ENCODE assay signal across 1 cellular context in the genomic region with DNA sequence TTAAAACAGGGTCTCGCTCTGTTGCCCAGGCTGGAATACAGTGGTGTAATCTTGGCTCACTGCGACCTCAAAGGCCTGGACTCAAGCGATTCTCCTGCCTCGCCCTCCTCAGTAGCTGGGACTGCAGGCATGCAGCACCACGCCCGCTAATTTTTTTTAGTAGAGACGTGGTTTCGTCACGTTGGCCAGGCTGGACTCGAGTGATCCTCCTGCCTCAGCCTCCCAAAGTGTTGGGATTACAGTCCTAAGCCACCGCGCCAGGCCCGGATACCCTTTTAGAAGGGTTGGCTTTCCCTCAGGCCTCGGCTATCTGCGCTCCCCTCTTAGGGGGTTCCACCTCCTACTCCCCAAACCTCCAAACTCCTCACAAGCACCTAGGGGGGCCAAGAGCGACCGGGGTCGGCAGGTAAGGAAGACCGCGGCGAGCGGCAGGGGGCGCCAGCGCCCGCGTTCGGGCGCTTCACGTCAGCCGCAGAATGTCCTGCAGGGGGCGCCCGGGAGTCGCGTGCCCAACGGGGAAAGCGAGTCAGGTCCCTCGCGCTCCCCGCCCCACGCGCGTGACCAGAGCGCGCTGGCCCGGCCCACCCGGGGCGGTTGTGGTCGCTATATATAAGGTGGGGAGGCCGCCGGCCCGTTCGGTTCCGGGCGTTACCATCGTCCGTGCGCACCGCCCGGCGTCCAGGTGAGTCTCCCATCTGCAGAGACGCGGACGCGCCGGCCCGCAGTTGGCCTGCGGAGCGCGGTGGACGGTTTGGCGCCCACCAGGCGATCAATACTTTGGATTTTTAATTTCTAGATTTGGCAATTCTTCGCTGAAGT.
TF ChIP-seq lines count a peak whose summit lies in the region.

No MANE protein-coding gene starts in this region.

TF ChIP-seq in HEK293, 187 proteins besides CTCF, POLR2A, EP300 and RAD21 (continued from another document and continues in another):
- TF ChIP-seq REST (tag by site-specific recombination; IDR thresholded peaks at IDR 0.05), result no peak
- TF ChIP-seq, protein P1, sequence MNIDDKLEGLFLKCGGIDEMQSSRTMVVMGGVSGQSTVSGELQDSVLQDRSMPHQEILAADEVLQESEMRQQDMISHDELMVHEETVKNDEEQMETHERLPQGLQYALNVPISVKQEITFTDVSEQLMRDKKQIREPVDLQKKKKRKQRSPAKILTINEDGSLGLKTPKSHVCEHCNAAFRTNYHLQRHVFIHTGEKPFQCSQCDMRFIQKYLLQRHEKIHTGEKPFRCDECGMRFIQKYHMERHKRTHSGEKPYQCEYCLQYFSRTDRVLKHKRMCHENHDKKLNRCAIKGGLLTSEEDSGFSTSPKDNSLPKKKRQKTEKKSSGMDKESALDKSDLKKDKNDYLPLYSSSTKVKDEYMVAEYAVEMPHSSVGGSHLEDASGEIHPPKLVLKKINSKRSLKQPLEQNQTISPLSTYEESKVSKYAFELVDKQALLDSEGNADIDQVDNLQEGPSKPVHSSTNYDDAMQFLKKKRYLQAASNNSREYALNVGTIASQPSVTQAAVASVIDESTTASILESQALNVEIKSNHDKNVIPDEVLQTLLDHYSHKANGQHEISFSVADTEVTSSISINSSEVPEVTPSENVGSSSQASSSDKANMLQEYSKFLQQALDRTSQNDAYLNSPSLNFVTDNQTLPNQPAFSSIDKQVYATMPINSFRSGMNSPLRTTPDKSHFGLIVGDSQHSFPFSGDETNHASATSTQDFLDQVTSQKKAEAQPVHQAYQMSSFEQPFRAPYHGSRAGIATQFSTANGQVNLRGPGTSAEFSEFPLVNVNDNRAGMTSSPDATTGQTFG (tag by site-specific recombination; IDR thresholded peaks at IDR 0.05; ENCODE audit: borderline replicate concordance), result no peak
- no peak for TF ChIP-seq WT1 (tag by site-specific recombination; IDR thresholded peaks at IDR 0.05)
- TF ChIP-seq, protein P2, sequence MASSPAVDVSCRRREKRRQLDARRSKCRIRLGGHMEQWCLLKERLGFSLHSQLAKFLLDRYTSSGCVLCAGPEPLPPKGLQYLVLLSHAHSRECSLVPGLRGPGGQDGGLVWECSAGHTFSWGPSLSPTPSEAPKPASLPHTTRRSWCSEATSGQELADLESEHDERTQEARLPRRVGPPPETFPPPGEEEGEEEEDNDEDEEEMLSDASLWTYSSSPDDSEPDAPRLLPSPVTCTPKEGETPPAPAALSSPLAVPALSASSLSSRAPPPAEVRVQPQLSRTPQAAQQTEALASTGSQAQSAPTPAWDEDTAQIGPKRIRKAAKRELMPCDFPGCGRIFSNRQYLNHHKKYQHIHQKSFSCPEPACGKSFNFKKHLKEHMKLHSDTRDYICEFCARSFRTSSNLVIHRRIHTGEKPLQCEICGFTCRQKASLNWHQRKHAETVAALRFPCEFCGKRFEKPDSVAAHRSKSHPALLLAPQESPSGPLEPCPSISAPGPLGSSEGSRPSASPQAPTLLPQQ (tag by site-specific recombination; IDR thresholded peaks at IDR 0.05), result 0 out of 2 replicates have a peak, but pooled peaks have one; percentile 21
- no peak for TF ChIP-seq SALL2 (tag by site-specific recombination; IDR thresholded peaks at IDR 0.05; ENCODE audit: borderline replicate concordance)
- no peak for TF ChIP-seq ZNF747 (tag by site-specific recombination; IDR thresholded peaks at IDR 0.05)
- no peak for TF ChIP-seq ZNF837 (tag by site-specific recombination; IDR thresholded peaks at IDR 0.05)
- TF ChIP-seq ZNF624 (tag by site-specific recombination; IDR thresholded peaks at IDR 0.05), result no peak
- TF ChIP-seq OSR2 (tag by site-specific recombination; IDR thresholded peaks at IDR 0.05), result no peak
- TF ChIP-seq MZF1 (tag by site-specific recombination; IDR thresholded peaks at IDR 0.05; ENCODE audit: borderline replicate concordance), result no peak
- TF ChIP-seq ZNF473 (tag by site-specific recombination; IDR thresholded peaks at IDR 0.05), result no peak
- TF ChIP-seq, protein P3, sequence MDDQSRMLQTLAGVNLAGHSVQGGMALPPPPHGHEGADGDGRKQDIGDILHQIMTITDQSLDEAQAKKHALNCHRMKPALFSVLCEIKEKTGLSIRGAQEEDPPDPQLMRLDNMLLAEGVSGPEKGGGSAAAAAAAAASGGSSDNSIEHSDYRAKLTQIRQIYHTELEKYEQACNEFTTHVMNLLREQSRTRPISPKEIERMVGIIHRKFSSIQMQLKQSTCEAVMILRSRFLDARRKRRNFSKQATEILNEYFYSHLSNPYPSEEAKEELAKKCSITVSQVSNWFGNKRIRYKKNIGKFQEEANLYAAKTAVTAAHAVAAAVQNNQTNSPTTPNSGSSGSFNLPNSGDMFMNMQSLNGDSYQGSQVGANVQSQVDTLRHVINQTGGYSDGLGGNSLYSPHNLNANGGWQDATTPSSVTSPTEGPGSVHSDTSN (CRISPR knock-in tag; IDR thresholded peaks at IDR 0.05), result no peak
- TF ChIP-seq ZNF239 (tag by site-specific recombination; IDR thresholded peaks at IDR 0.05), result no peak
- TF ChIP-seq ZNF660 (tag by site-specific recombination; IDR thresholded peaks at IDR 0.05), result no peak
- TF ChIP-seq PRDM4 (tag by site-specific recombination; IDR thresholded peaks at IDR 0.05), result no peak
- TF ChIP-seq GLIS2 (tag by site-specific recombination; IDR thresholded peaks at IDR 0.05), result peak; percentile 58; the same call in 1 of the 2 replicates
- TF ChIP-seq ZNF341 (tag by site-specific recombination; IDR thresholded peaks at IDR 0.05; ENCODE audit: low read depth), result no peak
- TF ChIP-seq, protein P4, sequence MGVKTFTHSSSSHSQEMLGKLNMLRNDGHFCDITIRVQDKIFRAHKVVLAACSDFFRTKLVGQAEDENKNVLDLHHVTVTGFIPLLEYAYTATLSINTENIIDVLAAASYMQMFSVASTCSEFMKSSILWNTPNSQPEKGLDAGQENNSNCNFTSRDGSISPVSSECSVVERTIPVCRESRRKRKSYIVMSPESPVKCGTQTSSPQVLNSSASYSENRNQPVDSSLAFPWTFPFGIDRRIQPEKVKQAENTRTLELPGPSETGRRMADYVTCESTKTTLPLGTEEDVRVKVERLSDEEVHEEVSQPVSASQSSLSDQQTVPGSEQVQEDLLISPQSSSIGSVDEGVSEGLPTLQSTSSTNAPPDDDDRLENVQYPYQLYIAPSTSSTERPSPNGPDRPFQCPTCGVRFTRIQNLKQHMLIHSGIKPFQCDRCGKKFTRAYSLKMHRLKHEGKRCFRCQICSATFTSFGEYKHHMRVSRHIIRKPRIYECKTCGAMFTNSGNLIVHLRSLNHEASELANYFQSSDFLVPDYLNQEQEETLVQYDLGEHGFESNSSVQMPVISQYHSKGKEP (tag by site-specific recombination; IDR thresholded peaks at IDR 0.05), result no peak
- TF ChIP-seq ZBTB8A (tag by site-specific recombination; IDR thresholded peaks at IDR 0.05), result peak; percentile 72
- TF ChIP-seq YY2 (tag by site-specific recombination; IDR thresholded peaks at IDR 0.05), result no peak
- no peak for TF ChIP-seq ZBTB49 (tag by site-specific recombination; IDR thresholded peaks at IDR 0.05; ENCODE audit: low read depth)
- TF ChIP-seq, protein P5, sequence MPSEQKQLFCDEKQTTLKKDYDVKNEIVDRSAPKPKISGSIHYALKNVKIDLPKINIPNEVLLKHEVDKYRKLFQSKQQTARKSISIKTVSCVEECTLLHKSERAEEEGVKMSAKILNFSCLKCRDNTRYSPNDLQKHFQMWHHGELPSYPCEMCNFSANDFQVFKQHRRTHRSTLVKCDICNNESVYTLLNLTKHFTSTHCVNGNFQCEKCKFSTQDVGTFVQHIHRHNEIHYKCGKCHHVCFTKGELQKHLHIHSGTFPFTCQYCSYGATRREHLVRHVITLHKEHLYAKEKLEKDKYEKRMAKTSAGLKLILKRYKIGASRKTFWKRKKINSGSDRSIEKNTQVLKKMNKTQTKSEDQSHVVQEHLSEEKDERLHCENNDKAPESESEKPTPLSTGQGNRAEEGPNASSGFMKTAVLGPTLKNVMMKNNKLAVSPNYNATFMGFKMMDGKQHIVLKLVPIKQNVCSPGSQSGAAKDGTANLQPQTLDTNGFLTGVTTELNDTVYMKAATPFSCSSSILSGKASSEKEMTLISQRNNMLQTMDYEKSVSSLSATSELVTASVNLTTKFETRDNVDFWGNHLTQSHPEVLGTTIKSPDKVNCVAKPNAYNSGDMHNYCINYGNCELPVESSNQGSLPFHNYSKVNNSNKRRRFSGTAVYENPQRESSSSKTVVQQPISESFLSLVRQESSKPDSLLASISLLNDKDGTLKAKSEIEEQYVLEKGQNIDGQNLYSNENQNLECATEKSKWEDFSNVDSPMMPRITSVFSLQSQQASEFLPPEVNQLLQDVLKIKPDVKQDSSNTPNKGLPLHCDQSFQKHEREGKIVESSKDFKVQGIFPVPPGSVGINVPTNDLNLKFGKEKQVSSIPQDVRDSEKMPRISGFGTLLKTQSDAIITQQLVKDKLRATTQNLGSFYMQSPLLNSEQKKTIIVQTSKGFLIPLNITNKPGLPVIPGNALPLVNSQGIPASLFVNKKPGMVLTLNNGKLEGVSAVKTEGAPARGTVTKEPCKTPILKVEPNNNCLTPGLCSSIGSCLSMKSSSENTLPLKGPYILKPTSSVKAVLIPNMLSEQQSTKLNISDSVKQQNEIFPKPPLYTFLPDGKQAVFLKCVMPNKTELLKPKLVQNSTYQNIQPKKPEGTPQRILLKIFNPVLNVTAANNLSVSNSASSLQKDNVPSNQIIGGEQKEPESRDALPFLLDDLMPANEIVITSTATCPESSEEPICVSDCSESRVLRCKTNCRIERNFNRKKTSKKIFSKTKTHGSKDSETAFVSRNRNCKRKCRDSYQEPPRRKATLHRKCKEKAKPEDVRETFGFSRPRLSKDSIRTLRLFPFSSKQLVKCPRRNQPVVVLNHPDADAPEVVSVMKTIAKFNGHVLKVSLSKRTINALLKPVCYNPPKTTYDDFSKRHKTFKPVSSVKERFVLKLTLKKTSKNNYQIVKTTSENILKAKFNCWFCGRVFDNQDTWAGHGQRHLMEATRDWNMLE (tag by site-specific recombination; conservative IDR thresholded peaks at IDR 0.05; ENCODE audit: low read depth), result no peak
- TF ChIP-seq ZNF555 (tag by site-specific recombination; conservative IDR thresholded peaks at IDR 0.05), result no peak
- TF ChIP-seq ZBTB7A (tag by site-specific recombination; IDR thresholded peaks at IDR 0.05; ENCODE audit: low read depth), result no peak
- TF ChIP-seq ZNF404 (tag by site-specific recombination; IDR thresholded peaks at IDR 0.05), result no peak
- no peak for TF ChIP-seq EGR2 (tag by site-specific recombination; IDR thresholded peaks at IDR 0.05; ENCODE audit: low read depth)
- TF ChIP-seq IKZF3 (tag by site-specific recombination; IDR thresholded peaks at IDR 0.05), result no peak
- TF ChIP-seq ZNF223 (tag by site-specific recombination; IDR thresholded peaks at IDR 0.05), result no peak
